In the genomic region with DNA sequence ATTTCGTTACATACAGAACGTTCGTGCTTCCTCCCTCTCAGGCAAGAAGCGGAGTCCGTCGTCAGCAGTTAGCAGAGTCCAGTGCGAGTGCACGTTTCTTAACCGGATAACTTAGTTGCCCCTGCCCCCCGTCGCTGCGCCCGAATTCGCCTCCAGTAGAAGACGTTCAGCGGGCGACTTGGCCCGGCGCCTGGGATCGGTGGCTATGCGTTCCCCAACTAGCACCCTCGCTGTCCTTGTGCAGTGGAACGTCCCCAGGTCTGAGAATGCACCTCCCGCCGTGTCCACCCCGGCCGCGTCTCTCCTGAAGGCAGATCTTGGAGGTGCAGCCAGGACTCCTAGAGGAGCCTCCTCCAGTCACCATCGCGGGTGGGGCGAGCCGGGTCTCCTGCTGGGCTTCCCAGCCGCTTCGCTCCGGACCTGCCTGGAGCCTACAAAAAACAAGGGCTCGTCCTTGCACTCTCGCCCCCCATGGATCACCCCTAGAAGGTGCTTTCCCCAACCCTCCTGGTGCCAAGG, we compare ENCODE assay signal across 10 cellular contexts. TPM values are rescaled to one million over a fixed set of nuclear protein-coding genes. Genes with fewer than 3 reads are reported as not detected.
DNase-seq lines count a peak whose midpoint lies in the region; ATAC-seq, FAIRE-seq and TF ChIP-seq lines count a peak whose summit lies in the region.
"Had no signal": no experiment of that assay in that cellular context is flagged by ENCODE, and none has a peak within 500 bp of the region (broad histone marks: within the 10 kb centered on the region; RNA-seq: fewer than 3 reads in every experiment).

No MANE protein-coding gene starts in this region.

- peak overlapping the region; percentile 73 for H3K4me3 Mint-ChIP-seq in progenitor cell of endocrine pancreas (ENCODE audit: low read depth)
- H3K4me3 Mint-ChIP-seq: stimulated activated naive CD8-positive, alpha-beta T cell treated with anti-CD3 and anti-CD28 coated beads, Interleukin-15, Interleukin-2, amounts not matched to agents 100 ng/mL and 50 ng/mL, for 24 hours had no signal

- H3K27me3 ChIP-seq in small intestine (ENCODE audit: control insufficient read depth in 2 of 2, insufficient read depth in 2 of 2, low read length in 2 of 2) = peaks cover 5 to 20% of the 10 kb centered on the region in 2 donors

- no peaks in the 10 kb centered on the region for H3K36me3 ChIP-seq in small intestine (ENCODE audit: control insufficient read depth in 2 of 2, insufficient read depth in 2 of 2, low read length in 2 of 2)

- H3K27ac ChIP-seq in small intestine (ENCODE audit: low read depth in 1 of 2, low read length in 1 of 2) = no peak overlapping the region

- H3K4me1 ChIP-seq in small intestine (ENCODE audit: control insufficient read depth in 2 of 2, insufficient read depth in 1 of 2, low read depth in 1 of 2, low read length in 1 of 2) = no peaks in the 10 kb centered on the region

- no peaks in the 10 kb centered on the region for H3K36me3 Mint-ChIP-seq in progenitor cell of endocrine pancreas (ENCODE audit: insufficient read depth)

- TF ChIP-seq CTCF in progenitor cell of endocrine pancreas (IDR thresholded peaks at IDR 0.05; ENCODE audit: unreplicated experiment) = no peak

- no peak overlapping the region for H3K4me3 ChIP-seq in small intestine (ENCODE audit: low read depth in 1 of 2, low read length in 2 of 2)

- no peaks in the 10 kb centered on the region for H3K9me3 ChIP-seq in small intestine (ENCODE audit: control insufficient read depth, low read depth)

- H3K27me3 Mint-ChIP-seq in progenitor cell of endocrine pancreas = peaks cover 90% of the 10 kb centered on the region

- peak overlapping the region; percentile 43 for H3K27ac Mint-ChIP-seq in progenitor cell of endocrine pancreas
- H3K27ac Mint-ChIP-seq: stimulated activated naive CD8-positive, alpha-beta T cell treated with anti-CD3 and anti-CD28 coated beads, Interleukin-15, Interleukin-2, amounts not matched to agents 100 ng/mL and 50 ng/mL, for 24 hours had no signal

- ATAC-seq in HG03442 (IDR thresholded peaks at IDR 0.05; ENCODE audit: unreplicated experiment) (no peak), GM21390 (IDR thresholded peaks at IDR 0.05; ENCODE audit: unreplicated experiment) (no peak)

- WGBS in small intestine, 3 donors = 3 to 7% (median 4%) methylated on average over 37 of the region's 37 CpGs

- peaks cover 16% of the 10 kb centered on the region for H3K4me1 Mint-ChIP-seq in progenitor cell of endocrine pancreas (ENCODE audit: low read depth)

- DNase-seq in Daoy (ENCODE audit: low read depth) = peak; percentile 10
- peak; percentile 55 for DNase-seq in NCI-H510A (lab: John Stamatoyannopoulos, UW)
- DNase-seq in head of caudate nucleus = peak in 38 of 42 donors; percentile 11 to 66 (median 42)
- peak; percentile 17 for DNase-seq in progenitor cell of endocrine pancreas (ENCODE audit: low spot score, unreplicated experiment)
- DNase-seq in H4 (ENCODE audit: low spot score) = no peak
- no peak for DNase-seq in small intestine

- no peaks in the 10 kb centered on the region for H3K9me3 Mint-ChIP-seq in progenitor cell of endocrine pancreas (ENCODE audit: low read depth)
- H3K9me3 Mint-ChIP-seq: stimulated activated naive CD8-positive, alpha-beta T cell treated with anti-CD3 and anti-CD28 coated beads, Interleukin-15, Interleukin-2, amounts not matched to agents 100 ng/mL and 50 ng/mL, for 24 hours had no signal

- FAIRE-seq in small intestine (lab: Jason Lieb, UNC) = no peak

- intact Hi-C loops in head of caudate nucleus (cut with DNase I) = no loop called here

RNA-seq across cellular contexts. Expression of a gene that starts 0.9 kb away (rescaled TPM):
- 0.06 TPM in 1 of 2 replicates, not detected in the other for total RNA-seq in Daoy (2014; rRNA removed; shearing (Covaris generic))
- total RNA-seq in progenitor cell of endocrine pancreas = 11.5 and 12.6 TPM in 2 replicates
- 1.6 TPM in 1 of 2 replicates, not detected in the other for total RNA-seq in H4 (2014; rRNA removed; shearing (Covaris generic))
- polyA plus RNA-seq in small intestine = 1 to 10 TPM in 1 of 3 donors, under 1 TPM in 2; 0.27 to 2.6 (median 0.45) TPM
- total RNA-seq: mesenteric fat pad had no signal

Comparison
In these comparisons a context has a peak if more than half of its experiments do, and no peak if none do; other contexts are left out.
1. DNase-seq: peak in Daoy (single experiment), NCI-H510A (single experiment), head of caudate nucleus (38 of 42) and progenitor cell of endocrine pancreas (single experiment); none in H4 (single experiment) and small intestine (single experiment).